Comparison of ENCODE assay signal across 9 cellular contexts in the genomic region with DNA sequence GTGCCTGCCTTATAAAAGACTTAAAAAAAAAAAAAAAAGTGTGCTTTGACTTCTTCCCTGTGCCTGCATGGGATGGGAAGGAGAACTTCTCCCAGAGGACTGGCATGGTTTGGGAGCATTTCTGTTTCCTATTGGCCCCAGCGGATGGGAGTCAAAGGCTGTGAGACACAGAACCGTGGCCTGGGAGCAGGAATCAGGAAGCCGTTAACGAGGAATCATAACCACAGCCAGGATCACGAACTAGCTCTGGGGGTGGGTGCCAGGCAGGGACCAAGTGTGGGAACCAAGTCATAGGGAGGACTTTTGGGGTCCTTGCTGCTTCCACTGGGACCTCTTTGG. TPM values are rescaled to one million over a fixed set of nuclear protein-coding genes. Genes with fewer than 3 reads are reported as not detected.
DNase-seq lines count a peak whose midpoint lies in the region.
"Had no signal": no experiment of that assay in that cellular context is flagged by ENCODE, and none has a peak within 500 bp of the region (broad histone marks: within the 10 kb centered on the region; RNA-seq: fewer than 3 reads in every experiment).

No MANE protein-coding gene starts in this region.

- H3K9me3 ChIP-seq in iPS DF 6.9 (ENCODE audit: control insufficient read depth, insufficient read depth, low read length) (no peaks in the 10 kb centered on the region), skeletal muscle satellite cell (replicated peaks; ENCODE audit: low read length) (no peaks in the 10 kb centered on the region)

- H3K4me2 ChIP-seq in skeletal muscle satellite cell (ENCODE audit: low read length) = peak overlapping the region; percentile 85

- peaks cover 3% of the 10 kb centered on the region for H3K4me1 ChIP-seq in iPS DF 6.9 (ENCODE audit: control insufficient read depth, insufficient read depth, low read length)
- peaks cover 18% of the 10 kb centered on the region for H3K4me1 ChIP-seq in skeletal muscle satellite cell (ENCODE audit: control insufficient read depth, insufficient read depth, low read length)

- DNase-seq in H4 (ENCODE audit: low spot score) (peak; percentile 30), amniotic epithelial cell (ENCODE audit: low read depth) (peak; percentile 61), iPS DF 6.9 (ENCODE audit: low read depth, low spot score) (no peak), GOT3 (lab: John Stamatoyannopoulos, UW) (no peak), NCI-H2107 treated with DMSO at 0.1 percent for 48 hours (lab: John Stamatoyannopoulos, UW; ENCODE audit: unreplicated experiment) (no peak), iPS-NIHi7 (ENCODE audit: extremely low spot score) (no peak), NCI-H2227 (lab: John Stamatoyannopoulos, UW; ENCODE audit: unreplicated experiment) (no peak)

- H3K36me3 ChIP-seq in iPS DF 6.9 (ENCODE audit: control insufficient read depth, insufficient read depth, low read length) (no peaks in the 10 kb centered on the region), skeletal muscle satellite cell (ENCODE audit: insufficient read depth, low read length) (no peaks in the 10 kb centered on the region)

- no peak overlapping the region for H3K27ac ChIP-seq in iPS DF 6.9 (ENCODE audit: low read length)

- H3K4me3 ChIP-seq in iPS DF 6.9 (ENCODE audit: low read length) = peak overlapping the region; percentile 29; the same call in 1 of the 2 replicates
- peak overlapping the region; percentile 66 for H3K4me3 ChIP-seq in skeletal muscle satellite cell (ENCODE audit: low read length)

- H3K27me3 ChIP-seq in iPS DF 6.9 (ENCODE audit: control insufficient read depth, insufficient read depth, low read length) (no peaks in the 10 kb centered on the region), skeletal muscle satellite cell (ENCODE audit: control insufficient read depth, insufficient read depth, low read length) (no peaks in the 10 kb centered on the region)

- peak overlapping the region; percentile 82 for H3K9ac ChIP-seq in skeletal muscle satellite cell (ENCODE audit: low read depth, low read length)

- no CpG with 5 or more reads among the region's 5 CpGs for WGBS in iPS DF 6.9 (ENCODE audit: insufficient coverage, insufficient read length)

RNA-seq across cellular contexts. Expression of a gene that starts 0.5 kb away (rescaled TPM):
- 4.9 and 6.3 TPM in 2 replicates for total RNA-seq in H4 (2014; rRNA removed; shearing (Covaris generic))
- 1.5 and 2.2 TPM in 2 replicates for total RNA-seq in skeletal muscle satellite cell (2012; rRNA removed)

RNA-seq across cellular contexts. Expression of a gene that starts 24.8 kb away (rescaled TPM):
- total RNA-seq in H4 (2014; rRNA removed; shearing (Covaris generic)) = not detected in 2 replicates
- under 0.01 TPM in 1 of 2 replicates, not detected in the other for total RNA-seq in skeletal muscle satellite cell (2012; rRNA removed)
- total RNA-seq: lower leg skin had no signal

RNA-seq across cellular contexts. Expression of a gene that starts 37.8 kb away (rescaled TPM):
- 0.08 TPM in 1 of 2 replicates, not detected in the other for total RNA-seq in H4 (2014; rRNA removed; shearing (Covaris generic))
- not detected in 2 replicates for total RNA-seq in skeletal muscle satellite cell (2012; rRNA removed)

RNA-seq across cellular contexts. Expression of a gene that starts 56.5 kb away (rescaled TPM):
- 15.5 and 20.9 TPM in 2 replicates for total RNA-seq in H4 (2014; rRNA removed; shearing (Covaris generic))
- 27.7 and 36.8 TPM in 2 replicates for total RNA-seq in skeletal muscle satellite cell (2012; rRNA removed)

Comparison
In these comparisons a context has a peak if more than half of its experiments do, and no peak if none do; other contexts are left out.
1. DNase-seq: peak in H4 (single experiment) and amniotic epithelial cell (single experiment); none in iPS DF 6.9 (single experiment), GOT3 (single experiment), NCI-H2107 treated with DMSO at 0.1 percent for 48 hours (single experiment), iPS-NIHi7 (single experiment) and NCI-H2227 (single experiment).